Comparison of ENCODE assay signal across 8 cellular contexts in genomic region chr9:121266906-121267650, GRCh38. TPM values are rescaled to one million over a fixed set of nuclear protein-coding genes. Genes with fewer than 3 reads are reported as not detected.
A peak's percentile ranks its signal among the peaks of the same experiment; 100 is the strongest.
DNase-seq lines count a peak whose midpoint lies in the region; ATAC-seq and TF ChIP-seq lines count a peak whose summit lies in the region.

No MANE protein-coding gene starts in this region.

- no peak overlapping the region for H4K8ac ChIP-seq in H9 (replicated peaks; ENCODE audit: insufficient read length, low read depth, low read length)

- peaks cover 0 to 2% (median 0%) of the 10 kb centered on the region in 3 experiments; a peak in 1 of 7 replicates for H3K36me3 Mint-ChIP-seq in H9 (ENCODE audit: insufficient read depth in 1 of 3, low read depth in 3 of 3)
- H3K36me3 Mint-ChIP-seq in activated CD8-positive, alpha-beta T cell treated with anti-CD3 and anti-CD28 coated beads, Interleukin-2, amount 10 ng/mL, durations not matched to agents 7 days and 5 days (ENCODE audit: low read depth): no peaks in the 10 kb centered on the region

- H3K4ac ChIP-seq in H9 (ENCODE audit: low read depth, low read length): no peak overlapping the region

- H3K27ac Mint-ChIP-seq in H9: no peak overlapping the region
- H3K27ac Mint-ChIP-seq in activated CD8-positive, alpha-beta T cell treated with anti-CD3 and anti-CD28 coated beads, Interleukin-2, amount 10 ng/mL, durations not matched to agents 7 days and 5 days: no peak overlapping the region

- H2BK15ac ChIP-seq in H9 (ENCODE audit: low read depth, low read length): no peak overlapping the region

- no peaks in the 10 kb centered on the region for H3K9me3 Mint-ChIP-seq in H9
- H3K9me3 Mint-ChIP-seq in activated CD8-positive, alpha-beta T cell treated with anti-CD3 and anti-CD28 coated beads, Interleukin-2, amount 10 ng/mL, durations not matched to agents 7 days and 5 days (ENCODE audit: insufficient read depth): no peaks in the 10 kb centered on the region

- CTCF ChIA-PET in activated CD8-positive, alpha-beta T cell treated with anti-CD3 and anti-CD28 coated beads, Interleukin-2, amount 10 ng/mL, durations not matched to agents 7 days and 5 days (lab: Charles Lee): interaction anchor here (4.4 to 5.3 kb wide), 2 partner anchors 11 to 54 kb away, joined by 28 to 30 read pairs; no protein-coding TSS in a partner anchor

- H4K91ac ChIP-seq in H9 (ENCODE audit: insufficient read length, low read depth, low read length): no peak overlapping the region

- no peak overlapping the region for H2BK5ac ChIP-seq in H9 (ENCODE audit: insufficient read length, low read length)

- intact Hi-C loops in left cardiac atrium (cut with DNase I): loop anchor here in 1 of 2 donors (5.0 kb wide), 1 partner anchor 55 kb away; no protein-coding TSS in a partner anchor
- intact Hi-C loops in sigmoid colon (cut with DNase I): loop anchor here (5.0 kb wide), 1 partner anchor 105 kb away; the partner anchor contains the start of gene STOM

- no peak overlapping the region for H3K18ac ChIP-seq in H9 (ENCODE audit: insufficient read length, low read depth, low read length)

- H3K4me3 ChIP-seq in sigmoid colon: peak overlapping the region; percentile 26 to 96 (median 92)

- H3K36me3 ChIP-seq in sigmoid colon: no peaks in the 10 kb centered on the region

- no peak overlapping the region for H2AK5ac ChIP-seq in H9 (ENCODE audit: insufficient read length, low read length)

- H3K23me2 ChIP-seq in H9 (ENCODE audit: insufficient read length, low read depth, low read length, poor library complexity, severe bottlenecking): peaks cover 19% of the 10 kb centered on the region

- H3K4me1 Mint-ChIP-seq in H9: peaks cover 29 to 40% of the 10 kb centered on the region in 2 experiments
- peaks cover 26% of the 10 kb centered on the region for H3K4me1 Mint-ChIP-seq in activated CD8-positive, alpha-beta T cell treated with anti-CD3 and anti-CD28 coated beads, Interleukin-2, amount 10 ng/mL, durations not matched to agents 7 days and 5 days (ENCODE audit: low read depth)

- no peak overlapping the region for H2BK20ac ChIP-seq in H9 (ENCODE audit: low read depth, low read length, poor library complexity, severe bottlenecking)

- peaks cover 4% of the 10 kb centered on the region; the same call in 1 of the 2 replicates for H3K4me1 ChIP-seq in H9 (ENCODE audit: insufficient read depth, low read length)
- peaks cover 0 to 81% (median 60%) of the 10 kb centered on the region in 4 donors for H3K4me1 ChIP-seq in sigmoid colon

- H3K4me3 Mint-ChIP-seq in H9: peak overlapping the region; percentile 72 to 86
- peak overlapping the region; percentile 69 for H3K4me3 Mint-ChIP-seq in activated CD8-positive, alpha-beta T cell treated with anti-CD3 and anti-CD28 coated beads, Interleukin-2, amount 10 ng/mL, durations not matched to agents 7 days and 5 days

- H3K9me3 ChIP-seq in H9 (ENCODE audit: control insufficient read depth, low read depth, low read length) (no peaks in the 10 kb centered on the region), sigmoid colon (no peaks in the 10 kb centered on the region)

- no peak overlapping the region for H3K56ac ChIP-seq in H9 (ENCODE audit: insufficient read length, low read depth, low read length)

- H3K27me3 Mint-ChIP-seq in H9 (ENCODE audit: low read depth): peaks cover 96% of the 10 kb centered on the region
- H3K27me3 Mint-ChIP-seq in activated CD8-positive, alpha-beta T cell treated with anti-CD3 and anti-CD28 coated beads, Interleukin-2, amount 10 ng/mL, durations not matched to agents 7 days and 5 days (ENCODE audit: low read depth): peaks cover 16% of the 10 kb centered on the region

- H4K20me1 ChIP-seq in H9 (ENCODE audit: control insufficient read depth, insufficient read depth, insufficient read length): no peaks in the 10 kb centered on the region

- no peak overlapping the region for H4K5ac ChIP-seq in H9 (ENCODE audit: insufficient read length, low read depth, low read length)

- H2AFZ ChIP-seq in H9 (ENCODE audit: low read length): no peak overlapping the region

- no peak for ATAC-seq in activated CD8-positive, alpha-beta T cell treated with anti-CD3 and anti-CD28 coated beads, Interleukin-2, amount 10 ng/mL, durations not matched to agents 7 days and 5 days
- ATAC-seq in left cardiac atrium: peak in 1 of 2 donors; percentile 1
- ATAC-seq in GM19035 (IDR thresholded peaks at IDR 0.05; ENCODE audit: unreplicated experiment): no peak

- peaks cover 22% of the 10 kb centered on the region; the same call in 1 of the 2 replicates for H3K27me3 ChIP-seq in H9 (ENCODE audit: insufficient read depth, low read length)
- H3K27me3 ChIP-seq in sigmoid colon: no peaks in the 10 kb centered on the region

- no peak overlapping the region for H2BK120ac ChIP-seq in H9 (ENCODE audit: low read depth, low read length, poor library complexity, severe bottlenecking)

- peak overlapping the region; percentile 55 for H3K4me2 ChIP-seq in H9 (ENCODE audit: insufficient read depth, insufficient read length, low read length)

- DNase-seq in H9 (no peak), left cardiac atrium (peak; percentile 35), sigmoid colon (peak; percentile 95), NCI-H748 (lab: John Stamatoyannopoulos, UW; ENCODE audit: unreplicated experiment) (no peak), HPDE6-E6E7 (ENCODE audit: extremely low spot score) (no peak), RKO (ENCODE audit: low spot score) (no peak)
- no peak for DNase-seq in activated CD8-positive, alpha-beta T cell treated with anti-CD3 and anti-CD28 coated beads, Interleukin-2, amount 10 ng/mL, durations not matched to agents 7 days and 5 days

- no CpG with 5 or more reads among the region's 18 CpGs for WGBS in H9 (ENCODE audit: extremely low coverage, insufficient read length, low lambda C conversion rate)
- WGBS in sigmoid colon, 2 donors: 68 to 83% methylated on average over 18 of the region's 18 CpGs

- TF ChIP-seq CTCF in H9 (conservative IDR thresholded peaks at IDR 0.05): no peak
- TF ChIP-seq CTCF in sigmoid colon (IDR thresholded peaks at IDR 0.05): no peak

- peak in 1 of 4 donors; percentile 91 for TF ChIP-seq EP300 in sigmoid colon (IDR thresholded peaks at IDR 0.05)

- no peak overlapping the region for H3T11ph ChIP-seq in H9 (ENCODE audit: low read length)

- no peak overlapping the region for H3K23ac ChIP-seq in H9 (ENCODE audit: insufficient read length, low read depth, low read length)

- no peaks in the 10 kb centered on the region for H3K79me1 ChIP-seq in H9 (ENCODE audit: insufficient read depth, low read depth, low read length, poor library complexity, severe bottlenecking)

- no peaks in the 10 kb centered on the region for H3K79me2 ChIP-seq in H9 (ENCODE audit: insufficient read depth, low read length)

- no peak overlapping the region for H3K14ac ChIP-seq in H9 (ENCODE audit: insufficient read depth, low read length)

- no peak overlapping the region for H2BK12ac ChIP-seq in H9 (ENCODE audit: insufficient read length, low read depth, low read length)

- no peak overlapping the region for H3K27ac ChIP-seq in H9 (ENCODE audit: insufficient read length, low read depth, low read length)
- peak overlapping the region; percentile 94 to 99 (median 97) for H3K27ac ChIP-seq in sigmoid colon

- TF ChIP-seq POLR2A in sigmoid colon (IDR thresholded peaks at IDR 0.05): no peak

- POLR2A ChIA-PET in activated CD8-positive, alpha-beta T cell treated with anti-CD3 and anti-CD28 coated beads, Interleukin-2, amount 10 ng/mL, durations not matched to agents 7 days and 5 days (lab: Charles Lee): interaction anchor here (0.6 to 1.1 kb wide), 2 partner anchors 12 to 102 kb away, joined by 3 read pairs; no protein-coding TSS in a partner anchor

- no peak overlapping the region for H3K9ac ChIP-seq in H9 (ENCODE audit: extremely low read depth, insufficient read length, low read length)

RNA-seq across cellular contexts. Expression of gene GSN, which starts 0.9 kb away (rescaled TPM):
- total RNA-seq in H9 (2021) (12.9 and 14.9 TPM in 2 replicates), left cardiac atrium (1,000 to 10,000 TPM in 1 of 2 donors, 100 to 1,000 TPM in 1; 881 to 1,287 TPM), sigmoid colon (1,000 to 10,000 TPM; 1,610 to 2,826 (median 1,919) TPM)
- total RNA-seq in activated CD8-positive, alpha-beta T cell treated with anti-CD3 and anti-CD28 coated beads, Interleukin-2, amount 10 ng/mL, durations not matched to agents 7 days and 5 days: 1 to 10 TPM; 4.0 to 4.2 TPM
- polyA plus RNA-seq in sigmoid colon: 100 to 1,000 TPM; 333 to 617 (median 497) TPM

Comparison
In these comparisons a context has a peak if more than half of its experiments do, and no peak if none do; other contexts are left out.
1. DNase-seq: peak in left cardiac atrium (single experiment) and sigmoid colon (single experiment); none in H9 (single experiment), activated CD8-positive, alpha-beta T cell treated with anti-CD3 and anti-CD28 coated beads, Interleukin-2, amount 10 ng/mL, durations not matched to agents 7 days and 5 days (single experiment), NCI-H748 (single experiment), HPDE6-E6E7 (single experiment) and RKO (single experiment).
2. RNA of gene GSN, which starts 0.9 kb away (total RNA-seq): 1,610 to 2,826 TPM in sigmoid colon and 881 to 1,287 TPM in left cardiac atrium; 12.9 to 14.9 TPM in H9 and 4.0 to 4.2 TPM in activated CD8-positive, alpha-beta T cell treated with anti-CD3 and anti-CD28 coated beads, Interleukin-2, amount 10 ng/mL, durations not matched to agents 7 days and 5 days; every median in the first group is over 10 times any median in the second.